14 cellular contexts compared by ENCODE assay signal in the genomic region with DNA sequence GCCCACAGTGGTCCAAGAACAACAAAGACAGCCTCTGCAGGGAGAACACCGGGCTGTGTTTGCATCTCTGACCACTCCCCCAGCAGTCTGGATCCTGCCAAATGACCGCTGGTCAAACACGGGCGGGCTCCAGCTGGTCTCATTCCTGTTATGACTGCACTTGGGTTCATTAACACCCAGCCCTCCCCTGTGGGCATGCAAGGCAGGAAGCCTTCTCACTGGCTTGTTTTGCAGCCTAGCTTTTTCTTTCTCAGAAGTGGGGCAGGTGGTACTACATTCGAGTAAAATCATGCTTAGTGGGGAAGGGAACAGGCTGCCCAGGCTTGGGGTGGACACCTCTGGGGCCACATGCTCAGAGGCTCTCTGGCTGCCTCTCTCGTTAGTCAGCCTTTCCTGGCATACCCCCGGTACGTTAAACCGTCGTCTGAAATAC.
DNase-seq lines count a peak whose midpoint lies in the region; ATAC-seq and TF ChIP-seq lines count a peak whose summit lies in the region.
"Had no signal": no experiment of that assay in that cellular context is flagged by ENCODE, and none has a peak within 500 bp of the region (broad histone marks: within the 10 kb centered on the region; RNA-seq: fewer than 3 reads in every experiment).

No MANE protein-coding gene starts in this region.

- H3K27ac ChIP-seq in lung (ENCODE audit: low read depth in 1 of 2, low read length in 1 of 2): no peak overlapping the region
- no peak overlapping the region for H3K27ac ChIP-seq in tibial nerve
- H3K27ac ChIP-seq: GM23248, parathyroid adenoma had no signal

- H3K4me1 ChIP-seq in lung (ENCODE audit: control insufficient read depth in 2 of 2, insufficient read depth in 2 of 2, low read length in 2 of 2) (peaks cover 0 to 3% of the 10 kb centered on the region in 2 donors), tibial nerve (peaks cover 0 to 22% (median 0%) of the 10 kb centered on the region in 4 donors)

- WGBS in lung, 2 donors: 34 to 39% methylated on average over 10 of the region's 10 CpGs
- 21 to 33% methylated on average over 10 of the region's 10 CpGs for WGBS in tibial nerve, 2 donors

- TF ChIP-seq EP300 in tibial nerve (IDR thresholded peaks at IDR 0.05): no peak

- no peaks in the 10 kb centered on the region for H3K36me3 Mint-ChIP-seq in brain

- peaks cover 23% of the 10 kb centered on the region for H3K27me3 Mint-ChIP-seq in brain

- no peak for TF ChIP-seq POLR2A in tibial nerve (IDR thresholded peaks at IDR 0.05)

- TF ChIP-seq CTCF in brain (conservative IDR thresholded peaks at IDR 0.05) (no peak), lung (IDR thresholded peaks at IDR 0.05; ENCODE audit: control extremely low read depth, extremely low read depth) (no peak), tibial nerve (IDR thresholded peaks at IDR 0.05) (no peak)

- H3K4me3 ChIP-seq in lung (no peak overlapping the region), tibial nerve (no peak overlapping the region)
- H3K4me3 ChIP-seq: GM23248 had no signal

- H3K9me3 Mint-ChIP-seq in brain: peaks cover 0 to 3% (median 2%) of the 10 kb centered on the region in 5 experiments
- H3K9me3 Mint-ChIP-seq: activated B cell treated with CpG ODN at 0.5 μM for 24 hours; activated T-helper 2 cell treated with anti-CD3 and anti-CD28 coated beads, Interferon-gamma antibody, Interleukin-2, Interleukin-4, amounts not matched to agents 10 μg/mL and 5 μg/mL and 100 μg/mL, durations not matched to agents 14 hours and 24 hours and 36 hours had no signal

- peak overlapping the region in 3 of 5 experiments; percentile 14 to 23 (median 23) for H3K27ac Mint-ChIP-seq in brain
- H3K27ac Mint-ChIP-seq: activated B cell treated with CpG ODN at 0.5 μM for 24 hours; activated T-helper 2 cell treated with anti-CD3 and anti-CD28 coated beads, Interferon-gamma antibody, Interleukin-2, Interleukin-4, amounts not matched to agents 10 μg/mL and 5 μg/mL and 100 μg/mL, durations not matched to agents 14 hours and 24 hours and 36 hours had no signal

- H3K9me3 ChIP-seq in lung (ENCODE audit: control insufficient read depth in 2 of 2, insufficient read depth in 1 of 2, low read length in 1 of 2) (no peaks in the 10 kb centered on the region), tibial nerve (no peaks in the 10 kb centered on the region)

- peak; percentile 31 for ATAC-seq in lung (ENCODE audit: insufficient read depth, low FRiP score)
- no peak for ATAC-seq in GM21390 (IDR thresholded peaks at IDR 0.05; ENCODE audit: unreplicated experiment)
- ATAC-seq in GM21786 (IDR thresholded peaks at IDR 0.05; ENCODE audit: unreplicated experiment): no peak

- H3K36me3 ChIP-seq in lung (ENCODE audit: control insufficient read depth in 2 of 2, insufficient read depth in 2 of 2, low read length in 2 of 2): no peaks in the 10 kb centered on the region
- H3K36me3 ChIP-seq in tibial nerve: no peaks in the 10 kb centered on the region

- H3K4me1 Mint-ChIP-seq in brain: peaks cover 62% of the 10 kb centered on the region
- H3K4me1 Mint-ChIP-seq: activated B cell treated with CpG ODN at 0.5 μM for 24 hours had no signal

- DNase-seq in DMS53 (lab: John Stamatoyannopoulos, UW) (peak; percentile 29), DMS53 treated with DMSO at 0.1 percent for 48 hours (lab: John Stamatoyannopoulos, UW; ENCODE audit: unreplicated experiment) (no peak), lung (ENCODE audit: low spot score) (peak; percentile 43), tibial nerve (ENCODE audit: low spot score in 2 of 2) (peak; percentile 33 to 48)
- no peak for DNase-seq in central memory CD4-positive, alpha-beta T cell
- DNase-seq: 8988T; activated B cell treated with CpG ODN at 0.5 μM for 24 hours; effector CD8-positive, alpha-beta T cell; GM23248 had no signal

- no peak overlapping the region for H3K4me3 Mint-ChIP-seq in brain
- H3K4me3 Mint-ChIP-seq: activated B cell treated with CpG ODN at 0.5 μM for 24 hours had no signal

- H3K27me3 ChIP-seq in lung (ENCODE audit: control insufficient read depth, insufficient read depth): no peaks in the 10 kb centered on the region
- H3K27me3 ChIP-seq in tibial nerve: no peaks in the 10 kb centered on the region

Comparison
In these comparisons a context has a peak if more than half of its experiments do, and no peak if none do; other contexts are left out.
1. DNase-seq: peak in DMS53 (single experiment), lung (single experiment) and tibial nerve (2 of 2); none in DMS53 treated with DMSO at 0.1 percent for 48 hours (single experiment) and central memory CD4-positive, alpha-beta T cell (single experiment).